10 cellular contexts compared by ENCODE assay signal in the genomic region with DNA sequence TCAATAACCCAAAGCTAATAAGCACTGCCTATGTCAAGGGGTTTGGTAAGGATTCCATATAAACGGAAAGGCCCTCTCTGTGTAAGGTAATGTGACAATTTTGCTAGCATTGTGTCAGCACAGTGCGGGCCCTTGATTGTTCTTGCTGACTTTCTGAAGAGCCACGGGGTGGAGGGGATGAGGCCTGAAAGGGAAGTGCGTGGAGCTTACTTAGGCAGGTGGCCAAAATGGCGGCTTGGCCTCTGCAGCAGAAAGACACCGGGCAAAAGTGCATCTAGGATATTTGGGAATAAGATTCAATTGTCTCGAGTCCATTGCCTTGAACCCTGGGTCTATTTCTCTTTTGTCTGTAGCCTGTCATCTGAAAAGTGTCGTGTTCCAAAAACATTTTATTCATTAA.
DNase-seq lines count a peak whose midpoint lies in the region; ATAC-seq and TF ChIP-seq lines count a peak whose summit lies in the region.
"Had no signal": no experiment of that assay in that cellular context is flagged by ENCODE, and none has a peak within 500 bp of the region (broad histone marks: within the 10 kb centered on the region; RNA-seq: fewer than 3 reads in every experiment).

No MANE protein-coding gene starts in this region.

- H3K27ac ChIP-seq in lower lobe of right lung (peak overlapping the region; percentile 73), suprapubic skin (peak overlapping the region; percentile 18)

- peak overlapping the region; percentile 97 for H3K27ac Mint-ChIP-seq in chondrocyte (ENCODE audit: unreplicated experiment)
- H3K27ac Mint-ChIP-seq in activated CD4-positive, alpha-beta T cell treated with anti-CD3 and anti-CD28 coated beads, Interleukin-2, amount 10 ng/mL, durations not matched to agents 7 days and 5 days = no peak overlapping the region
- H3K27ac Mint-ChIP-seq in activated naive CD4-positive, alpha-beta T cell treated with anti-CD3 and anti-CD28 coated beads, Interleukin-2, amount 10 ng/mL, durations not matched to agents 7 days and 5 days = no peak overlapping the region
- H3K27ac Mint-ChIP-seq: progenitor cell of endocrine pancreas had no signal

- intact Hi-C loops in lower lobe of right lung (cut with DNase I) = no loop called here

- H3K4me1 Mint-ChIP-seq in chondrocyte (ENCODE audit: low read depth) = peaks cover 55% of the 10 kb centered on the region
- no peaks in the 10 kb centered on the region for H3K4me1 Mint-ChIP-seq in activated CD4-positive, alpha-beta T cell treated with anti-CD3 and anti-CD28 coated beads, Interleukin-2, amount 10 ng/mL, durations not matched to agents 7 days and 5 days
- no peaks in the 10 kb centered on the region for H3K4me1 Mint-ChIP-seq in activated naive CD4-positive, alpha-beta T cell treated with anti-CD3 and anti-CD28 coated beads, Interleukin-2, amount 10 ng/mL, durations not matched to agents 7 days and 5 days

- peak overlapping the region; percentile 42 for H3K4me3 Mint-ChIP-seq in chondrocyte (ENCODE audit: unreplicated experiment)
- no peak overlapping the region for H3K4me3 Mint-ChIP-seq in activated CD4-positive, alpha-beta T cell treated with anti-CD3 and anti-CD28 coated beads, Interleukin-2, amount 10 ng/mL, durations not matched to agents 7 days and 5 days
- no peak overlapping the region for H3K4me3 Mint-ChIP-seq in activated naive CD4-positive, alpha-beta T cell treated with anti-CD3 and anti-CD28 coated beads, Interleukin-2, amount 10 ng/mL, durations not matched to agents 7 days and 5 days

- no peaks in the 10 kb centered on the region for H3K9me3 Mint-ChIP-seq in chondrocyte (ENCODE audit: low read depth)
- no peaks in the 10 kb centered on the region for H3K9me3 Mint-ChIP-seq in activated CD4-positive, alpha-beta T cell treated with anti-CD3 and anti-CD28 coated beads, Interleukin-2, amount 10 ng/mL, durations not matched to agents 7 days and 5 days
- no peaks in the 10 kb centered on the region for H3K9me3 Mint-ChIP-seq in activated naive CD4-positive, alpha-beta T cell treated with anti-CD3 and anti-CD28 coated beads, Interleukin-2, amount 10 ng/mL, durations not matched to agents 7 days and 5 days

- H3K36me3 Mint-ChIP-seq in chondrocyte (ENCODE audit: low read depth) = no peaks in the 10 kb centered on the region
- H3K36me3 Mint-ChIP-seq in activated CD4-positive, alpha-beta T cell treated with anti-CD3 and anti-CD28 coated beads, Interleukin-2, amount 10 ng/mL, durations not matched to agents 7 days and 5 days (ENCODE audit: low read depth) = no peaks in the 10 kb centered on the region
- H3K36me3 Mint-ChIP-seq in activated naive CD4-positive, alpha-beta T cell treated with anti-CD3 and anti-CD28 coated beads, Interleukin-2, amount 10 ng/mL, durations not matched to agents 7 days and 5 days = no peaks in the 10 kb centered on the region

- no peak for TF ChIP-seq EP300 in suprapubic skin (IDR thresholded peaks at IDR 0.05)

- POLR2A ChIA-PET in activated CD4-positive, alpha-beta T cell treated with anti-CD3 and anti-CD28 coated beads, Interleukin-2, amount 10 ng/mL, durations not matched to agents 7 days and 5 days (lab: Charles Lee) = no interaction called here

- CTCF ChIA-PET in activated CD4-positive, alpha-beta T cell treated with anti-CD3 and anti-CD28 coated beads, Interleukin-2, amount 10 ng/mL, durations not matched to agents 7 days and 5 days (lab: Charles Lee) = no interaction called here
- CTCF ChIA-PET in activated naive CD4-positive, alpha-beta T cell treated with anti-CD3 and anti-CD28 coated beads, Interleukin-2, amount 10 ng/mL, durations not matched to agents 7 days and 5 days (lab: Charles Lee) = no interaction called here

- no peaks in the 10 kb centered on the region for H3K27me3 ChIP-seq in lower lobe of right lung (ENCODE audit: low read depth)
- H3K27me3 ChIP-seq in suprapubic skin = no peaks in the 10 kb centered on the region

- no peaks in the 10 kb centered on the region for H3K27me3 Mint-ChIP-seq in chondrocyte (ENCODE audit: low read depth)
- no peaks in the 10 kb centered on the region for H3K27me3 Mint-ChIP-seq in activated CD4-positive, alpha-beta T cell treated with anti-CD3 and anti-CD28 coated beads, Interleukin-2, amount 10 ng/mL, durations not matched to agents 7 days and 5 days
- H3K27me3 Mint-ChIP-seq in activated naive CD4-positive, alpha-beta T cell treated with anti-CD3 and anti-CD28 coated beads, Interleukin-2, amount 10 ng/mL, durations not matched to agents 7 days and 5 days = no peaks in the 10 kb centered on the region
- H3K27me3 Mint-ChIP-seq: progenitor cell of endocrine pancreas had no signal

- H3K4me1 ChIP-seq in lower lobe of right lung = peaks cover 38% of the 10 kb centered on the region
- peaks cover 26% of the 10 kb centered on the region for H3K4me1 ChIP-seq in suprapubic skin

- DNase-seq in NB4 (ENCODE audit: low read depth) (peak; percentile 37), chondrocyte (ENCODE audit: low spot score) (no peak), lower lobe of right lung (peak; percentile 55), suprapubic skin (ENCODE audit: low spot score in 2 of 2) (no peak)
- no peak for DNase-seq in activated CD4-positive, alpha-beta T cell treated with anti-CD3 and anti-CD28 coated beads, Interleukin-2, amount 10 ng/mL, durations not matched to agents 7 days and 5 days
- DNase-seq in activated naive CD4-positive, alpha-beta T cell treated with anti-CD3 and anti-CD28 coated beads, Interleukin-2, amount 10 ng/mL, durations not matched to agents 7 days and 5 days = no peak
- DNase-seq: activated CD4-positive, alpha-beta T cell treated with anti-CD3 and anti-CD28 coated beads for 1 hour had no signal

- TF ChIP-seq POLR2A in NB4 (IDR thresholded peaks at IDR 0.05; ENCODE audit: extremely low read depth, insufficient read length) = no peak
- TF ChIP-seq POLR2A in suprapubic skin (IDR thresholded peaks at IDR 0.05) = no peak

- H3K36me3 ChIP-seq in lower lobe of right lung (no peaks in the 10 kb centered on the region), suprapubic skin (no peaks in the 10 kb centered on the region)

- ATAC-seq in lower lobe of right lung (peak; percentile 64 to 70), HG03135 (IDR thresholded peaks at IDR 0.05; ENCODE audit: unreplicated experiment) (no peak), HG02759 (IDR thresholded peaks at IDR 0.05; ENCODE audit: unreplicated experiment) (no peak)

- whole genome bisulfite sequencing in suprapubic skin = 64% methylated on average over 8 of the region's 8 CpGs

- H3K4me3 ChIP-seq in NB4 (ENCODE audit: low read depth, low read length) (no peak overlapping the region), lower lobe of right lung (no peak overlapping the region), suprapubic skin (no peak overlapping the region)

- H3K9me3 ChIP-seq in lower lobe of right lung (no peaks in the 10 kb centered on the region), suprapubic skin (no peaks in the 10 kb centered on the region)

- TF ChIP-seq CTCF in NB4 (IDR thresholded peaks at IDR 0.05; ENCODE audit: low read depth, low read length) (no peak), chondrocyte (IDR thresholded peaks at IDR 0.05) (no peak), lower lobe of right lung (IDR thresholded peaks at IDR 0.05) (no peak), suprapubic skin (IDR thresholded peaks at IDR 0.05) (no peak)

Comparison
In these comparisons a context has a peak if more than half of its experiments do, and no peak if none do; other contexts are left out.
1. DNase-seq: peak in NB4 (single experiment) and lower lobe of right lung (single experiment); none in chondrocyte (single experiment), suprapubic skin (0 of 2), activated CD4-positive, alpha-beta T cell treated with anti-CD3 and anti-CD28 coated beads, Interleukin-2, amount 10 ng/mL, durations not matched to agents 7 days and 5 days (single experiment) and activated naive CD4-positive, alpha-beta T cell treated with anti-CD3 and anti-CD28 coated beads, Interleukin-2, amount 10 ng/mL, durations not matched to agents 7 days and 5 days (single experiment).
2. ATAC-seq: peak in lower lobe of right lung (2 of 2); none in HG03135 (single experiment) and HG02759 (single experiment).